9 cellular contexts compared by ENCODE assay signal in the genomic region with DNA sequence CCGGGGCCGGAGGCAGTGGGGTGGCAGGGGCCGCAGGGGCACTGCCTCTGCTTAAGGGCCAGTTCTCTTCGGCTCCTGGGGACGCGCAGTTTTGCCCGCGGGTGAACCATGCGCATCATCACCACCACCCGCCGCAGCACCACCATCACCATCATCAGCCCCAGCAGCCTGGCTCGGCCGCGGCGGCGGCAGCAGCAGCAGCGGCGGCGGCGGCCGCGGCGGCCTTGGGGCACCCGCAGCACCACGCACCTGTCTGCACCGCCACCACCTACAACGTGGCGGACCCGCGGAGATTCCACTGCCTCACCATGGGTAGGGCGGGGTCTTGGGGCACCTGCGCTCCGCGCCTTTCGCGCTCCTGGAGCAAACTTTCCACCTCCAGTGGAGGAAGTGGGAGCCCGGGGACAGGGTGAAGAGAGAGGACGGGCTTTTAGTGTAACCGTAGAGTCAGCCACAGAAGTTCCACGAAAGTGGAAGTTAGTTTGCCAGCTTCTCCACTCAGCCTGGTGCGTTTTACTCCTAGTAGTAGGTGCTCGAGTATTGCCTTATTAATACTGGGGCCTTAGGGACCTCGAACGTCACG. TPM values are rescaled to one million over a fixed set of nuclear protein-coding genes. Genes with fewer than 3 reads are reported as not detected.
A peak's percentile ranks its signal among the peaks of the same experiment; 100 is the strongest.
DNase-seq lines count a peak whose midpoint lies in the region; TF ChIP-seq lines count a peak whose summit lies in the region.
"Had no signal": no experiment of that assay in that cellular context is flagged by ENCODE, and none has a peak within 500 bp of the region (broad histone marks: within the 10 kb centered on the region; RNA-seq: fewer than 3 reads in every experiment).

No MANE protein-coding gene starts in this region.

- TF ChIP-seq EP300 in sigmoid colon (IDR thresholded peaks at IDR 0.05), result no peak

- H3K36me3 ChIP-seq in SU-DHL-6 (ENCODE audit: low read length), result no peaks in the 10 kb centered on the region
- H3K36me3 ChIP-seq in sigmoid colon, result no peaks in the 10 kb centered on the region

- no peaks in the 10 kb centered on the region for H3F3A ChIP-seq in SU-DHL-6 (ENCODE audit: insufficient read depth)

- intact Hi-C loops in sigmoid colon (cut with DNase I), result loop anchor here (5.0 kb wide), 1 partner anchor 117 kb away; no protein-coding TSS in a partner anchor

- H3K27me3 ChIP-seq in SU-DHL-6 (ENCODE audit: low read length), result no peaks in the 10 kb centered on the region
- H3K27me3 ChIP-seq in sigmoid colon, result peaks cover 36 to 100% (median 88%) of the 10 kb centered on the region in 3 donors

- H3K9ac ChIP-seq in SU-DHL-6 (ENCODE audit: low read length), result peak overlapping the region; percentile 18; the same call in 1 of the 2 replicates

- CTCF ChIA-PET in GM10248 (lab: Yijun Ruan, JAX), result no interaction called here

- H3K4me3 ChIP-seq in SU-DHL-6 (ENCODE audit: insufficient read depth, low read length, poor library complexity, severe bottlenecking) (no peak overlapping the region), fibroblast of mammary gland (ENCODE audit: control insufficient read depth, low read depth, low read length) (peak overlapping the region; percentile 41), sigmoid colon (peak overlapping the region in 3 of 4 donors; percentile 28 to 40 (median 35))

- no peak for TF ChIP-seq POLR2A in sigmoid colon (IDR thresholded peaks at IDR 0.05)

- no peaks in the 10 kb centered on the region for H3K79me2 ChIP-seq in SU-DHL-6 (ENCODE audit: insufficient read depth, low read length)

- H3K4me1 ChIP-seq in sigmoid colon, result peaks cover 0 to 43% (median 38%) of the 10 kb centered on the region in 4 donors

- H3K27ac ChIP-seq in SU-DHL-6 (ENCODE audit: low read depth, low read length), result no peak overlapping the region
- no peak overlapping the region for H3K27ac ChIP-seq in sigmoid colon

- no peak overlapping the region for H2AFZ ChIP-seq in SU-DHL-6 (ENCODE audit: low read depth, low read length, severe bottlenecking)

- H3K4me2 ChIP-seq in SU-DHL-6 (ENCODE audit: low read depth, low read length, poor library complexity, severe bottlenecking), result peak overlapping the region; percentile 45

- WGBS in sigmoid colon, 2 donors, result 2% methylated on average over 45 of the region's 45 CpGs

- H4K20me1 ChIP-seq in SU-DHL-6 (ENCODE audit: low read depth, low read length), result no peaks in the 10 kb centered on the region

- H3K9me3 ChIP-seq in SU-DHL-6 (ENCODE audit: insufficient read depth, low read length) (no peaks in the 10 kb centered on the region), sigmoid colon (no peaks in the 10 kb centered on the region)

- H3K9me2 ChIP-seq in SU-DHL-6 (replicated peaks; ENCODE audit: insufficient read depth, low read length), result no peaks in the 10 kb centered on the region

- peak; percentile 33 for DNase-seq in GM10248 (ENCODE audit: extremely low spot score)
- DNase-seq in fibroblast of mammary gland (ENCODE audit: low read depth), result no peak
- no peak for DNase-seq in sigmoid colon
- DNase-seq in GOT3 (lab: John Stamatoyannopoulos, UW), result no peak
- no peak for DNase-seq in HCEC 1CT
- DNase-seq in NCI-H446 (lab: John Stamatoyannopoulos, UW), result no peak
- no peak for DNase-seq in NCI-H1694 (lab: John Stamatoyannopoulos, UW)

- TF ChIP-seq CTCF in GM10248 (IDR thresholded peaks at IDR 0.05; ENCODE audit: control extremely low read depth, extremely low read depth, low read depth, missing control alignments) (no peak), SU-DHL-6 (IDR thresholded peaks at IDR 0.05; ENCODE audit: insufficient read depth, low read length, poor library complexity, severe bottlenecking) (no peak), fibroblast of mammary gland (conservative IDR thresholded peaks at IDR 0.05; ENCODE audit: control insufficient read depth, insufficient read depth, low read depth, low read length) (no peak), sigmoid colon (IDR thresholded peaks at IDR 0.05) (no peak)

- POLR2A ChIA-PET in GM10248 (lab: Yijun Ruan, JAX), result no interaction called here

RNA-seq across cellular contexts. Expression of gene GSX2, which starts 0.7 kb away (rescaled TPM):
- total RNA-seq in sigmoid colon, result not detected
- polyA plus RNA-seq in sigmoid colon, result not detected
- total RNA-seq: posterior vena cava had no signal

RNA-seq across cellular contexts. Expression of gene CHIC2, which starts 36.3 kb away (rescaled TPM):
- 10 to 100 TPM; 22.8 to 34.6 (median 25.0) TPM for total RNA-seq in sigmoid colon
- polyA plus RNA-seq in sigmoid colon, result 10 to 100 TPM; 17.6 to 19.8 (median 18.0) TPM
